ENCODE assay signal across 8 cellular contexts in genomic region chr9:91089405-91090131, GRCh38.
A peak's percentile ranks its signal among the peaks of the same experiment; 100 is the strongest.
DNase-seq lines count a peak whose midpoint lies in the region; ATAC-seq and TF ChIP-seq lines count a peak whose summit lies in the region.

No MANE protein-coding gene starts in this region.

- TF ChIP-seq CTCF in NB4 (IDR thresholded peaks at IDR 0.05; ENCODE audit: low read depth, low read length): peak; percentile 40
- TF ChIP-seq CTCF in brain (conservative IDR thresholded peaks at IDR 0.05): peak; percentile 45 to 48
- TF ChIP-seq CTCF in left lung (IDR thresholded peaks at IDR 0.05): no peak

- H3K36me3 Mint-ChIP-seq in brain (no peaks in the 10 kb centered on the region), T-helper 17 cell (ENCODE audit: low read depth) (no peaks in the 10 kb centered on the region)

- H3K9me3 ChIP-seq in left lung: peaks cover 3 to 6% of the 10 kb centered on the region in 2 donors
- H3K9me3 ChIP-seq in T-helper 17 cell (ENCODE audit: control insufficient read depth, low read length, poor library complexity, severe bottlenecking): no peaks in the 10 kb centered on the region

- TF ChIP-seq POLR2A in NB4 (IDR thresholded peaks at IDR 0.05; ENCODE audit: extremely low read depth, insufficient read length): no peak

- no peaks in the 10 kb centered on the region for H3K36me3 ChIP-seq in left lung

- H3K27ac Mint-ChIP-seq in brain: peak overlapping the region in 1 of 5 experiments; percentile 6
- no peak overlapping the region for H3K27ac Mint-ChIP-seq in T-helper 17 cell

- peaks cover 0 to 33% of the 10 kb centered on the region in 2 donors for H3K4me1 ChIP-seq in left lung

- H3K4me3 ChIP-seq in NB4 (ENCODE audit: low read depth, low read length): no peak overlapping the region
- no peak overlapping the region for H3K4me3 ChIP-seq in left lung

- H3K27me3 Mint-ChIP-seq in brain: no peaks in the 10 kb centered on the region
- H3K27me3 Mint-ChIP-seq in T-helper 17 cell: peaks cover 12% of the 10 kb centered on the region

- peaks cover 9% of the 10 kb centered on the region for H3K4me1 Mint-ChIP-seq in brain
- H3K4me1 Mint-ChIP-seq in T-helper 17 cell: no peaks in the 10 kb centered on the region

- intact Hi-C loops in left lung (cut with DNase I): no loop called here

- H3K4me3 Mint-ChIP-seq in brain: no peak overlapping the region
- no peak overlapping the region for H3K4me3 Mint-ChIP-seq in T-helper 17 cell

- ATAC-seq in left lung (peak; percentile 86), HG02610 (IDR thresholded peaks at IDR 0.05; ENCODE audit: unreplicated experiment) (no peak), T-helper 17 cell (no peak), HG02763 (IDR thresholded peaks at IDR 0.05; ENCODE audit: unreplicated experiment) (no peak)

- H3K27ac ChIP-seq in left lung: no peak overlapping the region

- peak; percentile 38 for DNase-seq in NCI-H146 (lab: John Stamatoyannopoulos, UW)
- DNase-seq in NCI-H146 treated with DMSO at 0.1 percent for 48 hours (lab: John Stamatoyannopoulos, UW; ENCODE audit: unreplicated experiment): no peak
- peak; percentile 70 for DNase-seq in NB4 (ENCODE audit: low read depth)
- DNase-seq in left lung: no peak
- no peak for DNase-seq in T-helper 17 cell

- no peaks in the 10 kb centered on the region for H3K27me3 ChIP-seq in left lung

- H3K9me3 Mint-ChIP-seq in brain: peaks cover 7 to 16% (median 13%) of the 10 kb centered on the region in 5 experiments

Comparison
In these comparisons a context has a peak if more than half of its experiments do, and no peak if none do; other contexts are left out.
1. DNase-seq: peak in NCI-H146 (single experiment) and NB4 (single experiment); none in NCI-H146 treated with DMSO at 0.1 percent for 48 hours (single experiment), left lung (0 of 2) and T-helper 17 cell (0 of 3).
2. CTCF ChIP-seq: peak in NB4 (single experiment) and brain (2 of 2); none in left lung (0 of 2).